ENCODE assay signal across 8 cellular contexts in genomic region chr6:32984639-32985389, GRCh38. TPM values are rescaled to one million over a fixed set of nuclear protein-coding genes. Genes with fewer than 3 reads are reported as not detected.
DNase-seq lines count a peak whose midpoint lies in the region; ATAC-seq, FAIRE-seq and TF ChIP-seq lines count a peak whose summit lies in the region.

No MANE protein-coding gene starts in this region.

- peak overlapping the region; percentile 44 for H3K27ac Mint-ChIP-seq in HFFc6

- peak; percentile 97 to 99 for TF ChIP-seq RAD21 in K562 (CRISPR knock-in tag; conservative IDR thresholded peaks at IDR 0.05 in 1 of 2, IDR thresholded peaks at IDR 0.05 in 1 of 2)

- intact Hi-C loops in K562 (cut with micrococcal nuclease) = loop anchor here (1.0 kb wide), 3 partner anchors 52 to 147 kb away; partner anchors contain the start of gene TAP2

- no peak for TF ChIP-seq EP300 in K562 (IDR thresholded peaks at IDR 0.05; ENCODE audit: low read length)

- POLR2A ChIA-PET in K562 (lab: Yijun Ruan, JAX) = interaction anchor here (0.6 to 12.5 kb wide), 15 partner anchors 13 to 930 kb away, joined by 3 to 384 read pairs (median 4); partner anchors contain the start of genes BRD2, HLA-DMB, TAP1 and TAP2

- TF ChIP-seq POLR2A in K562 (conservative IDR thresholded peaks at IDR 0.05) = no peak

- no peak overlapping the region for H2AFZ ChIP-seq in K562 (ENCODE audit: low read depth, low read length)

- no peak overlapping the region for H3K4me3 Mint-ChIP-seq in HFFc6

- H3K4me2 ChIP-seq in K562 (ENCODE audit: insufficient read depth, low read length) = no peak overlapping the region

- H3K9me3 ChIP-seq in K562 (replicated peaks; ENCODE audit: control insufficient read depth, insufficient read depth, low read depth, low read length) = no peaks in the 10 kb centered on the region

- peaks cover 24% of the 10 kb centered on the region for H3K36me3 ChIP-seq in K562 (ENCODE audit: control insufficient read depth, insufficient read depth, low read length)

- DNase-seq in D721Med (ENCODE audit: insufficient read length, low spot score) = no peak
- peak; percentile 68 for DNase-seq in HFFc6
- peak; percentile 91 for DNase-seq in NCI-H2171 treated with DMSO at 0.1 percent for 48 hours (lab: John Stamatoyannopoulos, UW)
- DNase-seq in UCSD-AML1 (lab: John Stamatoyannopoulos, UW; ENCODE audit: unreplicated experiment) = peak; percentile 83
- DNase-seq in K562 (ENCODE audit: extremely low read depth in 1 of 4, low spot score in 3 of 4) = peak; percentile 80 to 93 (median 80)
- DNase-seq in iPS-NIHi7 (ENCODE audit: extremely low spot score) = peak; percentile 82
- peak; percentile 81 to 83 for DNase-seq in stimulated activated CD4-positive, alpha-beta T cell treated with anti-CD3 and anti-CD28 coated beads, Interleukin-15, amount 100 ng/mL, for 1 hour (ENCODE audit: low read depth in 1 of 2, low spot score in 1 of 2)

- peak; percentile 94 for TF ChIP-seq CTCF in D721Med (IDR thresholded peaks at IDR 0.05; ENCODE audit: insufficient read depth, missing control alignments)
- peak; percentile 91 for TF ChIP-seq CTCF in HFFc6 (IDR thresholded peaks at IDR 0.05)
- TF ChIP-seq CTCF in K562 (IDR thresholded peaks at IDR 0.05 in 2 of 3, conservative IDR thresholded peaks at IDR 0.05 in 1 of 3; ENCODE audit: insufficient read depth in 2 of 3, low read depth in 1 of 3, low read length in 3 of 3) = peak; percentile 95 to 99 (median 97)

- peaks cover 25% of the 10 kb centered on the region for H3K27me3 Mint-ChIP-seq in HFFc6 (ENCODE audit: insufficient read depth)

- H3K36me3 Mint-ChIP-seq in HFFc6 (ENCODE audit: low read depth) = peaks cover 20% of the 10 kb centered on the region

- no peaks in the 10 kb centered on the region for H3K9me1 ChIP-seq in K562 (ENCODE audit: control insufficient read depth, insufficient read depth, low read length)

- FAIRE-seq in D721Med (lab: Jason Lieb, UNC) (no peak), K562 (lab: Jason Lieb, UNC) (peak; percentile 92)

- WGBS in K562 (ENCODE audit: insufficient coverage, low coverage, missing lambda C conversion rate) = 12% methylated on average over 9 of the region's 9 CpGs

- H3K27ac ChIP-seq in K562 (ENCODE audit: extremely low read depth, low read depth, low read length) = no peak overlapping the region

- no peaks in the 10 kb centered on the region for H3K9me3 Mint-ChIP-seq in HFFc6

- no TSS peak for BruUV-seq in K562 (replicated peaks; lab: Mats Ljungman, UMichigan)

- H3K4me1 ChIP-seq in K562 (replicated peaks in 1 of 2; ENCODE audit: control insufficient read depth in 2 of 2, insufficient read depth in 2 of 2, low read length in 2 of 2) = peaks cover 0 to 6% of the 10 kb centered on the region in 2 experiments; a peak in 2 of 5 replicates

- CTCF ChIA-PET in K562 (lab: Yijun Ruan, JAX; ENCODE audit: low intra/inter-chr PET ratio) = interaction anchor here (0.6 to 4.7 kb wide), 14 partner anchors 8 to 574 kb away, joined by 3 to 84 read pairs (median 4); partner anchors contain the start of genes HLA-DMA and TAP2

- in situ Hi-C loops in K562 (cut with MboI) = loop anchor here (5.0 to 10.0 kb wide), 2 partner anchors 50 to 98 kb away; no protein-coding TSS in a partner anchor

- H3K79me2 ChIP-seq in K562 (ENCODE audit: control insufficient read depth, insufficient read depth, low read length) = no peaks in the 10 kb centered on the region

- peaks cover 8 to 15% of the 10 kb centered on the region in 2 experiments; a peak in 3 of 5 replicates for H3K27me3 ChIP-seq in K562 (ENCODE audit: control insufficient read depth in 2 of 2, insufficient read depth in 2 of 2, low read length in 2 of 2)

- no peak overlapping the region for H3K9ac ChIP-seq in K562 (ENCODE audit: insufficient read depth in 1 of 2, low read depth in 2 of 2, low read length in 2 of 2)

- no peak overlapping the region for H3K4me3 ChIP-seq in K562

- H4K20me1 ChIP-seq in K562 (replicated peaks; ENCODE audit: control insufficient read depth, insufficient read depth, low read length) = peaks cover 29% of the 10 kb centered on the region

- ATAC-seq in K562 (peak; percentile 75), GM21528 (IDR thresholded peaks at IDR 0.05; ENCODE audit: low FRiP score, unreplicated experiment) (no peak)

- H3K4me1 Mint-ChIP-seq in HFFc6 (ENCODE audit: low read depth) = peaks cover 15% of the 10 kb centered on the region

RNA-seq across cellular contexts. Expression of gene BRD2, which starts 16.4 kb away (rescaled TPM):
- 100 to 1,000 TPM; 147 to 163 (median 157) TPM for total RNA-seq in HFFc6 (2021; fragmentation: NEBNext Ultra II Directional; extraction: Animal tissue kit (Norgen Biotek cat#: 25700))
- total RNA-seq in K562 (2011; cell fraction: chromatin; rRNA removed; ENCODE audit: low replicate concordance) = 729 and 883 TPM in 2 replicates
- total RNA-seq in K562 (2011; cell fraction: nucleolus; rRNA removed) = 319 and 374 TPM in 2 replicates
- 421 and 486 TPM in 2 replicates for total RNA-seq in K562 (2011; cell fraction: nucleoplasm; rRNA removed)
- total RNA-seq in K562 (2014; rRNA removed) (133 and 136 TPM in 2 replicates), K562 (2014; rRNA removed; fragmentation: Illumina TruSeq; extraction: Trizol) (135 and 136 TPM in 2 replicates), K562 (2015; rRNA removed; fragmentation: Illumina TruSeq; extraction: Trizol) (185 and 186 TPM in 2 replicates), K562 (2021) (173 and 181 TPM in 2 replicates)
- polyA plus RNA-seq in K562 (2011; rRNA removed) (189 and 242 TPM in 2 replicates), K562 (2014; fragmentation: Illumina TruSeq; extraction: Trizol) (211 and 252 TPM in 2 replicates), K562 (2014; fragmentation: Nextera tagmentation; extraction: Ambion mirVana) (100 to 1,000 TPM in 1 of 2 experiments, 10 to 100 TPM in 1; 19.0 to 113 TPM), K562 (2014; rRNA removed) (192 and 194 TPM in 2 replicates)
- polyA plus RNA-seq in K562 (2011; cell fraction: cytosol; rRNA removed) = 99.8 and 136 TPM in 2 replicates
- 407 and 463 TPM in 2 replicates for polyA plus RNA-seq in K562 (2011; cell fraction: nucleus; rRNA removed)
- 164 and 174 TPM in 2 replicates for polyA plus RNA-seq in K562 (2012)
- 117 and 145 TPM in 2 replicates for polyA minus RNA-seq in K562 (2011; rRNA and poly(A)+ RNA removed)
- polyA minus RNA-seq in K562 (2011; cell fraction: cytosol; rRNA and poly(A)+ RNA removed) = 73.6 and 84.6 TPM in 2 replicates
- polyA minus RNA-seq in K562 (2011; cell fraction: nucleus; rRNA and poly(A)+ RNA removed) = 153 and 260 TPM in 2 replicates

RNA-seq across cellular contexts. Expression of gene HLA-DOA, which starts 24.6 kb away (rescaled TPM):
- not detected for total RNA-seq in HFFc6 (2021; fragmentation: NEBNext Ultra II Directional; extraction: Animal tissue kit (Norgen Biotek cat#: 25700))
- total RNA-seq in K562 (2011; cell fraction: chromatin; rRNA removed; ENCODE audit: low replicate concordance) = not detected in 2 replicates
- total RNA-seq in K562 (2011; cell fraction: nucleolus; rRNA removed) = not detected in 2 replicates
- total RNA-seq in K562 (2011; cell fraction: nucleoplasm; rRNA removed) = not detected in 2 replicates
- total RNA-seq in K562 (2014; rRNA removed) (not detected in 2 replicates), K562 (2014; rRNA removed; fragmentation: Illumina TruSeq; extraction: Trizol) (not detected in 2 replicates), K562 (2015; rRNA removed; fragmentation: Illumina TruSeq; extraction: Trizol) (not detected in 2 replicates), K562 (2021) (0.07 TPM in 1 of 2 replicates, not detected in the other)
- polyA plus RNA-seq in K562 (2011; rRNA removed) (not detected in 2 replicates), K562 (2014; fragmentation: Illumina TruSeq; extraction: Trizol) (not detected in 2 replicates), K562 (2014; fragmentation: Nextera tagmentation; extraction: Ambion mirVana) (not detected), K562 (2014; rRNA removed) (not detected in 2 replicates)
- not detected in 2 replicates for polyA plus RNA-seq in K562 (2011; cell fraction: cytosol; rRNA removed)
- polyA plus RNA-seq in K562 (2011; cell fraction: nucleus; rRNA removed) = not detected in 2 replicates
- polyA plus RNA-seq in K562 (2012) = not detected in 2 replicates
- polyA minus RNA-seq in K562 (2011; rRNA and poly(A)+ RNA removed) = not detected in 2 replicates
- not detected in 2 replicates for polyA minus RNA-seq in K562 (2011; cell fraction: cytosol; rRNA and poly(A)+ RNA removed)
- not detected in 2 replicates for polyA minus RNA-seq in K562 (2011; cell fraction: nucleus; rRNA and poly(A)+ RNA removed)

RNA-seq across cellular contexts. Expression of gene HLA-DMA, which starts 31.9 kb away (rescaled TPM):
- total RNA-seq in HFFc6 (2021; fragmentation: NEBNext Ultra II Directional; extraction: Animal tissue kit (Norgen Biotek cat#: 25700)) = 1 to 10 TPM; 2.0 to 3.1 (median 2.2) TPM
- 0.55 and 0.81 TPM in 2 replicates for total RNA-seq in K562 (2011; cell fraction: chromatin; rRNA removed; ENCODE audit: low replicate concordance)
- 0.83 and 0.92 TPM in 2 replicates for total RNA-seq in K562 (2011; cell fraction: nucleolus; rRNA removed)
- total RNA-seq in K562 (2011; cell fraction: nucleoplasm; rRNA removed) = 2.4 and 2.9 TPM in 2 replicates
- 0.23 and 0.33 TPM in 2 replicates for total RNA-seq in K562 (2014; rRNA removed)
- 0.29 and 0.51 TPM in 2 replicates for total RNA-seq in K562 (2014; rRNA removed; fragmentation: Illumina TruSeq; extraction: Trizol)
- 0.58 and 0.60 TPM in 2 replicates for total RNA-seq in K562 (2015; rRNA removed; fragmentation: Illumina TruSeq; extraction: Trizol)
- 0.47 and 0.75 TPM in 2 replicates for total RNA-seq in K562 (2021)
- 0.13 and 0.28 TPM in 2 replicates for polyA plus RNA-seq in K562 (2011; rRNA removed)
- 0.56 and 0.73 TPM in 2 replicates for polyA plus RNA-seq in K562 (2011; cell fraction: cytosol; rRNA removed)
- polyA plus RNA-seq in K562 (2011; cell fraction: nucleus; rRNA removed) = 2.3 TPM in 2 replicates
- 0.76 and 1.1 TPM in 2 replicates for polyA plus RNA-seq in K562 (2012)
- 0.50 and 0.83 TPM in 2 replicates for polyA plus RNA-seq in K562 (2014; fragmentation: Illumina TruSeq; extraction: Trizol)
- polyA plus RNA-seq in K562 (2014; fragmentation: Nextera tagmentation; extraction: Ambion mirVana) = under 1 TPM; 0.18 to 0.78 TPM
- 0.48 and 1.7 TPM in 2 replicates for polyA plus RNA-seq in K562 (2014; rRNA removed)
- polyA minus RNA-seq in K562 (2011; rRNA and poly(A)+ RNA removed) = 0.25 and 0.39 TPM in 2 replicates
- polyA minus RNA-seq in K562 (2011; cell fraction: cytosol; rRNA and poly(A)+ RNA removed) = not detected in 2 replicates
- polyA minus RNA-seq in K562 (2011; cell fraction: nucleus; rRNA and poly(A)+ RNA removed) = 1.8 and 2.3 TPM in 2 replicates

RNA-seq across cellular contexts. Expression of gene HLA-DMB, which starts 44.0 kb away (rescaled TPM):
- not detected for total RNA-seq in HFFc6 (2021; fragmentation: NEBNext Ultra II Directional; extraction: Animal tissue kit (Norgen Biotek cat#: 25700))
- not detected in 2 replicates for total RNA-seq in K562 (2011; cell fraction: chromatin; rRNA removed; ENCODE audit: low replicate concordance)
- total RNA-seq in K562 (2011; cell fraction: nucleolus; rRNA removed) = not detected in 2 replicates
- total RNA-seq in K562 (2011; cell fraction: nucleoplasm; rRNA removed) = not detected in 2 replicates
- total RNA-seq in K562 (2014; rRNA removed) (not detected in 2 replicates), K562 (2014; rRNA removed; fragmentation: Illumina TruSeq; extraction: Trizol) (not detected in 2 replicates), K562 (2015; rRNA removed; fragmentation: Illumina TruSeq; extraction: Trizol) (not detected in 2 replicates), K562 (2021) (0.18 and 0.38 TPM in 2 replicates)
- polyA plus RNA-seq in K562 (2011; rRNA removed) (not detected in 2 replicates), K562 (2014; fragmentation: Illumina TruSeq; extraction: Trizol) (not detected in 2 replicates), K562 (2014; fragmentation: Nextera tagmentation; extraction: Ambion mirVana) (not detected), K562 (2014; rRNA removed) (0.03 TPM in 1 of 2 replicates, not detected in the other)
- polyA plus RNA-seq in K562 (2011; cell fraction: cytosol; rRNA removed) = not detected in 2 replicates
- polyA plus RNA-seq in K562 (2011; cell fraction: nucleus; rRNA removed) = not detected in 2 replicates
- not detected in 2 replicates for polyA plus RNA-seq in K562 (2012)
- not detected in 2 replicates for polyA minus RNA-seq in K562 (2011; rRNA and poly(A)+ RNA removed)
- polyA minus RNA-seq in K562 (2011; cell fraction: cytosol; rRNA and poly(A)+ RNA removed) = not detected in 2 replicates
- not detected in 2 replicates for polyA minus RNA-seq in K562 (2011; cell fraction: nucleus; rRNA and poly(A)+ RNA removed)
